21 cellular contexts compared by ENCODE assay signal in genomic region chr5:130605200-130605599, GRCh38.
A peak's percentile ranks its signal among the peaks of the same experiment; 100 is the strongest.
DNase-seq lines count a peak whose midpoint lies in the region; ATAC-seq and TF ChIP-seq lines count a peak whose summit lies in the region.
"Had no signal": no experiment of that assay in that cellular context is flagged by ENCODE, and none has a peak within 500 bp of the region (broad histone marks: within the 10 kb centered on the region; RNA-seq: fewer than 3 reads in every experiment).

No MANE protein-coding gene starts in this region.

- no peaks in the 10 kb centered on the region for H3K36me3 Mint-ChIP-seq in GM23338 (ENCODE audit: low read depth)
- no peaks in the 10 kb centered on the region for H3K36me3 Mint-ChIP-seq in HFFc6 (ENCODE audit: low read depth)
- H3K36me3 Mint-ChIP-seq: activated naive CD8-positive, alpha-beta T cell; stimulated activated memory B cell treated with anti-CD40 and anti-IgM and Interleukin-4, amounts not matched to agents 10 μg/mL and 1 μg/mL and 100 μg/mL, for 72 hours had no signal

- no peak overlapping the region for H3K4me2 ChIP-seq in GM23338
- H3K4me2 ChIP-seq in mesendoderm (ENCODE audit: low read length), result no peak overlapping the region

- H3K4me1 Mint-ChIP-seq in GM23338 (no peaks in the 10 kb centered on the region; the same call in 2 of the 3 replicates), HFFc6 (ENCODE audit: low read depth) (no peaks in the 10 kb centered on the region)
- H3K4me1 Mint-ChIP-seq: central memory CD8-positive, alpha-beta T cell; stimulated activated memory B cell treated with anti-CD40 and anti-IgM and Interleukin-4, amounts not matched to agents 10 μg/mL and 1 μg/mL and 100 μg/mL, for 72 hours had no signal

- H3K23ac ChIP-seq in mesendoderm (ENCODE audit: low read length), result no peak overlapping the region

- no peak overlapping the region for H3K4ac ChIP-seq in mesendoderm (ENCODE audit: low read depth, low read length)

- H3K27ac ChIP-seq in GM23338 (ENCODE audit: low read depth) (no peak overlapping the region), mesendoderm (ENCODE audit: low read depth, low read length) (no peak overlapping the region)
- H3K27ac ChIP-seq: skin epidermis had no signal

- H3F3A ChIP-seq in GM23338 (replicated peaks; ENCODE audit: low read depth), result no peaks in the 10 kb centered on the region

- H3K4me3 ChIP-seq in GM23338 (no peak overlapping the region), NB4 (ENCODE audit: low read depth, low read length) (no peak overlapping the region), mesendoderm (ENCODE audit: low read length) (no peak overlapping the region)
- H3K4me3 ChIP-seq: skin epidermis had no signal

- H3K56ac ChIP-seq in mesendoderm (ENCODE audit: low read length), result no peak overlapping the region

- no peaks in the 10 kb centered on the region for H3K9me2 ChIP-seq in GM23338 (ENCODE audit: insufficient read depth)

- no peak overlapping the region for H2AK5ac ChIP-seq in mesendoderm (ENCODE audit: low read length)

- H3K9me3 Mint-ChIP-seq in GM23338, result no peaks in the 10 kb centered on the region; the same call in 1 of the 3 replicates
- H3K9me3 Mint-ChIP-seq in HFFc6, result peaks cover 51% of the 10 kb centered on the region
- H3K9me3 Mint-ChIP-seq: T-helper 2 cell treated with Interferon-gamma antibody and Interleukin-4, amounts not matched to agents 5 μg/mL and 100 μg/mL, for 36 hours had no signal

- no peak for TF ChIP-seq POLR2A in NB4 (IDR thresholded peaks at IDR 0.05; ENCODE audit: extremely low read depth, insufficient read length)

- H4K8ac ChIP-seq in mesendoderm (ENCODE audit: low read depth, low read length), result no peak overlapping the region

- H3K36me3 ChIP-seq in GM23338 (ENCODE audit: insufficient read depth) (no peaks in the 10 kb centered on the region), mesendoderm (ENCODE audit: control insufficient read depth, insufficient read depth, low read length) (no peaks in the 10 kb centered on the region)

- H3K4me1 ChIP-seq in GM23338 (ENCODE audit: insufficient read depth) (no peaks in the 10 kb centered on the region), mesendoderm (ENCODE audit: control insufficient read depth, low read depth, low read length) (no peaks in the 10 kb centered on the region)

- H2BK5ac ChIP-seq in mesendoderm (ENCODE audit: low read length), result no peak overlapping the region

- no peak overlapping the region for H3K18ac ChIP-seq in mesendoderm (ENCODE audit: low read length)

- no peaks in the 10 kb centered on the region for H4K20me1 ChIP-seq in GM23338 (replicated peaks; ENCODE audit: insufficient read depth)

- H3K27me3 ChIP-seq in GM23338 (ENCODE audit: insufficient read depth) (no peaks in the 10 kb centered on the region), mesendoderm (ENCODE audit: insufficient read depth, low read length, poor library complexity) (no peaks in the 10 kb centered on the region)

- no peak overlapping the region for H4K5ac ChIP-seq in mesendoderm (ENCODE audit: low read length)

- no peak overlapping the region for H2BK120ac ChIP-seq in mesendoderm (ENCODE audit: low read depth, low read length)

- H3K4me3 Mint-ChIP-seq in GM23338 (no peak overlapping the region), HFFc6 (no peak overlapping the region)
- H3K4me3 Mint-ChIP-seq: activated naive CD8-positive, alpha-beta T cell; central memory CD8-positive, alpha-beta T cell; effector memory CD8-positive, alpha-beta T cell; stimulated activated memory B cell treated with anti-CD40 and anti-IgM and Interleukin-4, amounts not matched to agents 10 μg/mL and 1 μg/mL and 100 μg/mL, for 72 hours; T-helper 2 cell treated with Interferon-gamma antibody and Interleukin-4, amounts not matched to agents 5 μg/mL and 100 μg/mL, for 36 hours had no signal

- H3K79me2 ChIP-seq in GM23338 (replicated peaks; ENCODE audit: insufficient read depth), result no peaks in the 10 kb centered on the region
- H3K79me2 ChIP-seq in mesendoderm (ENCODE audit: control insufficient read depth, insufficient read depth, low read length), result no peaks in the 10 kb centered on the region

- no peak for ATAC-seq in GM23338
- ATAC-seq: effector memory CD8-positive, alpha-beta T cell; stimulated activated memory B cell treated with anti-CD40 and anti-IgM and Interleukin-4, amounts not matched to agents 10 μg/mL and 1 μg/mL and 100 μg/mL, for 72 hours had no signal

- H2AFZ ChIP-seq in GM23338, result no peak overlapping the region

- no peak for TF ChIP-seq CTCF in GM23338 (conservative IDR thresholded peaks at IDR 0.05; ENCODE audit: low read depth in 2 of 2)
- TF ChIP-seq CTCF in NB4 (IDR thresholded peaks at IDR 0.05; ENCODE audit: low read depth, low read length), result no peak
- TF ChIP-seq CTCF in HFFc6 (IDR thresholded peaks at IDR 0.05), result no peak

- H2BK15ac ChIP-seq in mesendoderm (replicated peaks; ENCODE audit: low read depth), result no peak overlapping the region

- no peaks in the 10 kb centered on the region for H3K27me3 Mint-ChIP-seq in GM23338 (ENCODE audit: insufficient read depth, low read depth, poor library complexity)
- no peaks in the 10 kb centered on the region for H3K27me3 Mint-ChIP-seq in HFFc6 (ENCODE audit: insufficient read depth)
- H3K27me3 Mint-ChIP-seq: effector memory CD8-positive, alpha-beta T cell; stimulated activated memory B cell treated with anti-CD40 and anti-IgM and Interleukin-4, amounts not matched to agents 10 μg/mL and 1 μg/mL and 100 μg/mL, for 72 hours had no signal

- H3K9ac ChIP-seq in mesendoderm (ENCODE audit: low read length), result no peak overlapping the region

- intact Hi-C loops in posterior cingulate gyrus (cut with DNase I), result no loop called here

- no peak for DNase-seq in GM23338 (ENCODE audit: low spot score)
- DNase-seq in NB4 (ENCODE audit: low read depth), result peak; percentile 8
- DNase-seq in amniotic epithelial cell (ENCODE audit: low read depth), result peak; percentile 9
- DNase-seq in mesendoderm, result peak; percentile 76
- DNase-seq in posterior cingulate gyrus, result no peak
- no peak for DNase-seq in stimulated activated CD8-positive, alpha-beta memory T cell treated with anti-CD3 and anti-CD28 coated beads, Interleukin-4, amount 100 ng/mL, for 48 hours
- DNase-seq in HFFc6, result no peak
- no peak for DNase-seq in NCI-H187 treated with DMSO at 0.1 percent for 48 hours (lab: John Stamatoyannopoulos, UW)
- DNase-seq: activated CD4-positive, alpha-beta T cell treated with anti-CD3 and anti-CD28 coated beads for 4 hours; activated T-cell treated with anti-CD3 and anti-CD28 coated beads for 4 hours; DMS153; effector memory CD8-positive, alpha-beta T cell; foreskin fibroblast; NCI-H1694 treated with DMSO at 0.1 percent for 48 hours; NCI-H82; nucleus accumbens had no signal

- H3K27ac Mint-ChIP-seq in GM23338 (peak overlapping the region; percentile 68; the same call in 1 of the 2 replicates), HFFc6 (no peak overlapping the region)
- H3K27ac Mint-ChIP-seq: activated naive CD8-positive, alpha-beta T cell; effector memory CD8-positive, alpha-beta T cell; stimulated activated memory B cell treated with anti-CD40 and anti-IgM and Interleukin-4, amounts not matched to agents 10 μg/mL and 1 μg/mL and 100 μg/mL, for 72 hours; T-helper 2 cell treated with Interferon-gamma antibody and Interleukin-4, amounts not matched to agents 5 μg/mL and 100 μg/mL, for 36 hours had no signal

- H3K79me1 ChIP-seq in mesendoderm (ENCODE audit: low read length), result no peaks in the 10 kb centered on the region

TF ChIP-seq in GM23338, 12 proteins besides CTCF, POLR2A, EP300 and RAD21:
- no peak for TF ChIP-seq REST (IDR thresholded peaks at IDR 0.05; ENCODE audit: unreplicated experiment)
- TF ChIP-seq EZH2phosphoT487 (IDR thresholded peaks at IDR 0.05; ENCODE audit: unreplicated experiment), result no peak

Comparison
In these comparisons a context has a peak if more than half of its experiments do, and no peak if none do; other contexts are left out.
1. DNase-seq: peak in NB4 (single experiment), amniotic epithelial cell (single experiment) and mesendoderm (single experiment); none in GM23338 (single experiment), posterior cingulate gyrus (0 of 10), stimulated activated CD8-positive, alpha-beta memory T cell treated with anti-CD3 and anti-CD28 coated beads, Interleukin-4, amount 100 ng/mL, for 48 hours (single experiment), HFFc6 (single experiment) and NCI-H187 treated with DMSO at 0.1 percent for 48 hours (single experiment).